ENCODE assay signal across 20 cellular contexts in the genomic region with DNA sequence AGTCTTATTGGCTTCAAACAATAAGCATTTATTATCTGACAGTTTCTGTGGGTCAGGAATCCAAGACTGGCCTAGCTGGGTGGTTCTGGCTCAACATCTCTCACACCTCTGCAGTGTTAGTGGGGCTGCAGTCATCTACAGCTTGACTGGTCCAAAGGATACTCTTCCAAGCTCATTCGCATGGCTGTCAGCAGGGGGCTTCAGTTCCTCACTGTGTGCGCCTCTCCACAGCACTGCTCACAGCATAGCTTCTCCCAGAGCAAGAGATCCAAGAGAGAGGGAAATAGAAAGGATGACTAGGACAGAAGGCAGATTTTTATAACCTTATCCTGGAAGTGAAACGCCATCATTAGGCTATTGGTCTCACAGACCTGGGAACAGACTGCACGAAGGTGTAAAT.
DNase-seq lines count a peak whose midpoint lies in the region; ATAC-seq and TF ChIP-seq lines count a peak whose summit lies in the region.
"Had no signal": no experiment of that assay in that cellular context is flagged by ENCODE, and none has a peak within 500 bp of the region (broad histone marks: within the 10 kb centered on the region; RNA-seq: fewer than 3 reads in every experiment).

No MANE protein-coding gene starts in this region.

- H3K36me3 ChIP-seq in brain microvascular endothelial cell (replicated peaks): no peaks in the 10 kb centered on the region
- H3K36me3 ChIP-seq: ovary had no signal

- no peaks in the 10 kb centered on the region for H3K9me3 Mint-ChIP-seq in HFFc6
- H3K9me3 Mint-ChIP-seq: activated CD4-positive, alpha-beta memory T cell treated with anti-CD3 and anti-CD28 coated beads for 36 hours; neural crest cell; stimulated activated memory B cell treated with anti-CD40 and anti-IgM and Interleukin-4, amounts not matched to agents 10 μg/mL and 1 μg/mL and 100 μg/mL, for 72 hours had no signal

- TF ChIP-seq CTCF in AG10803 (conservative IDR thresholded peaks at IDR 0.05; ENCODE audit: low read length) (peak; percentile 23; the same call in 1 of the 2 replicates), HFF-Myc (IDR thresholded peaks at IDR 0.05; ENCODE audit: low read depth, low read length, missing control alignments) (peak; percentile 25), brain microvascular endothelial cell (IDR thresholded peaks at IDR 0.05; ENCODE audit: low read depth, low read length, missing control alignments) (peak; percentile 57), foreskin keratinocyte (conservative IDR thresholded peaks at IDR 0.05) (peak; percentile 14), HFFc6 (IDR thresholded peaks at IDR 0.05) (no peak)

- H3K27me3 Mint-ChIP-seq in HFFc6 (ENCODE audit: insufficient read depth): no peaks in the 10 kb centered on the region; the same call in 1 of the 2 replicates
- H3K27me3 Mint-ChIP-seq: stimulated activated memory B cell treated with anti-CD40 and anti-IgM and Interleukin-4, amounts not matched to agents 10 μg/mL and 1 μg/mL and 100 μg/mL, for 72 hours had no signal

- H3K27ac ChIP-seq in brain microvascular endothelial cell: no peak overlapping the region
- no peak overlapping the region for H3K27ac ChIP-seq in foreskin keratinocyte
- H3K27ac ChIP-seq: dorsolateral prefrontal cortex, ovary had no signal

- H3K27ac Mint-ChIP-seq in HFFc6: no peak overlapping the region
- H3K27ac Mint-ChIP-seq: activated CD4-positive, alpha-beta memory T cell treated with anti-CD3 and anti-CD28 coated beads for 36 hours; activated T-cell treated with anti-CD3 and anti-CD28 coated beads, Interleukin-2, amount 50 U/mL, for 72 hours; stimulated activated memory B cell treated with anti-CD40 and anti-IgM and Interleukin-4, amounts not matched to agents 10 μg/mL and 1 μg/mL and 100 μg/mL, for 72 hours had no signal

- in situ Hi-C loops in brain microvascular endothelial cell (cut with HindIII; ENCODE audit: low pct_ligation_motif_present, low sequenced_read_pairs): no loop called here

- no peak for DNase-seq in AG10803 (ENCODE audit: low read depth)
- no peak for DNase-seq in HFF-Myc (ENCODE audit: extremely low read depth, low read depth)
- DNase-seq in brain microvascular endothelial cell: peak; percentile 53
- no peak for DNase-seq in foreskin keratinocyte
- no peak for DNase-seq in NCI-H226
- DNase-seq in HFFc6: no peak
- DNase-seq: activated CD4-positive, alpha-beta memory T cell treated with anti-CD3 and anti-CD28 coated beads for 36 hours; activated CD4-positive, alpha-beta T cell treated with anti-CD3 and anti-CD28 coated beads for 1 hour; activated naive CD4-positive, alpha-beta T cell treated with Interleukin-2 at 50 U/mL for 16 hours; activated T-cell treated with anti-CD3 and anti-CD28 coated beads, Interleukin-2, amount 50 U/mL, for 72 hours; dorsolateral prefrontal cortex; EL; mesenchymal stem cell; NCI-H146; NCI-H446; NCI-H774; ovary had no signal

- peaks cover 28% of the 10 kb centered on the region for H3K36me3 Mint-ChIP-seq in HFFc6 (ENCODE audit: low read depth)
- H3K36me3 Mint-ChIP-seq: activated CD4-positive, alpha-beta memory T cell treated with anti-CD3 and anti-CD28 coated beads for 36 hours; stimulated activated memory B cell treated with anti-CD40 and anti-IgM and Interleukin-4, amounts not matched to agents 10 μg/mL and 1 μg/mL and 100 μg/mL, for 72 hours had no signal

- H3K27me3 ChIP-seq in brain microvascular endothelial cell (replicated peaks) (no peaks in the 10 kb centered on the region), foreskin keratinocyte (no peaks in the 10 kb centered on the region)
- H3K27me3 ChIP-seq: dorsolateral prefrontal cortex, ovary had no signal

- no peak overlapping the region for H3K4me3 ChIP-seq in AG10803 (ENCODE audit: low read length)
- H3K4me3 ChIP-seq in HFF-Myc (replicated peaks; ENCODE audit: low read depth, low read length): no peak overlapping the region
- H3K4me3 ChIP-seq in brain microvascular endothelial cell (ENCODE audit: low read depth, low read length): no peak overlapping the region
- H3K4me3 ChIP-seq: dorsolateral prefrontal cortex, ovary had no signal

- H3K4me1 ChIP-seq in foreskin keratinocyte: no peaks in the 10 kb centered on the region

- H3K4me3 Mint-ChIP-seq in HFFc6: no peak overlapping the region
- H3K4me3 Mint-ChIP-seq: activated CD4-positive, alpha-beta memory T cell treated with anti-CD3 and anti-CD28 coated beads for 36 hours; activated T-cell treated with anti-CD3 and anti-CD28 coated beads, Interleukin-2, amount 50 U/mL, for 72 hours; neural crest cell; stimulated activated memory B cell treated with anti-CD40 and anti-IgM and Interleukin-4, amounts not matched to agents 10 μg/mL and 1 μg/mL and 100 μg/mL, for 72 hours had no signal

- no peak for ATAC-seq in foreskin keratinocyte
- no peak for ATAC-seq in HG03196 (IDR thresholded peaks at IDR 0.05; ENCODE audit: unreplicated experiment)
- ATAC-seq: activated T-cell treated with anti-CD3 and anti-CD28 coated beads, Interleukin-2, amount 50 U/mL, for 72 hours; stimulated activated memory B cell treated with anti-CD40 and anti-IgM and Interleukin-4, amounts not matched to agents 10 μg/mL and 1 μg/mL and 100 μg/mL, for 72 hours had no signal

- H3K4me1 Mint-ChIP-seq in HFFc6 (ENCODE audit: low read depth): peaks cover 38% of the 10 kb centered on the region
- H3K4me1 Mint-ChIP-seq: stimulated activated memory B cell treated with anti-CD40 and anti-IgM and Interleukin-4, amounts not matched to agents 10 μg/mL and 1 μg/mL and 100 μg/mL, for 72 hours had no signal
